2 cellular contexts compared by ENCODE assay signal in the genomic region with DNA sequence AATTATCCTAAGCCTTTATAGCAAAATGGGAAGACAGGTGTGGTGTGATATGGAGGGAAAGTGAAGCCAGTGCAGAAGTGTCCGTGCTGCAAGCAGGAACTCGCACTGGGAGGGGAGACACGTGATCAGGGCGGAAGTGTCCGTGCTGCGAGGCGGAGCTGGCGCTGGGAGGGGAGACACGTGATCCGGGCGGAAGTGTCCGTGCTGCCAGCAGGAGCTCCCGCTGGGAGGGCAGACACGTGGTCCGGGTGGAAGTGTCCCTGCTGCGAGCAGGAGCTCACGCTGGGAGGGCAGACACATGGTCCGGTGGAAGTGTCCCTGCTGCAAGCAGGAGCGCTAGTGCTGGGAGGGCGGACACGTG.
A peak's percentile ranks its signal among the peaks of the same experiment; 100 is the strongest.
TF ChIP-seq lines count a peak whose summit lies in the region.

No MANE protein-coding gene starts in this region.

TF ChIP-seq in Ishikawa, 13 proteins besides CTCF, POLR2A, EP300 and RAD21 (continued from another document):
- TF ChIP-seq, protein P1, sequence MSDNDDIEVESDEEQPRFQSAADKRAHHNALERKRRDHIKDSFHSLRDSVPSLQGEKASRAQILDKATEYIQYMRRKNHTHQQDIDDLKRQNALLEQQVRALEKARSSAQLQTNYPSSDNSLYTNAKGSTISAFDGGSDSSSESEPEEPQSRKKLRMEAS (IDR thresholded peaks at IDR 0.05): peak; percentile 42; the same call in 1 of the 2 replicates
- TF ChIP-seq CEBPB (IDR thresholded peaks at IDR 0.05) (no peak), TEAD4 (IDR thresholded peaks at IDR 0.05) (no peak)
- TF ChIP-seq, protein P2, sequence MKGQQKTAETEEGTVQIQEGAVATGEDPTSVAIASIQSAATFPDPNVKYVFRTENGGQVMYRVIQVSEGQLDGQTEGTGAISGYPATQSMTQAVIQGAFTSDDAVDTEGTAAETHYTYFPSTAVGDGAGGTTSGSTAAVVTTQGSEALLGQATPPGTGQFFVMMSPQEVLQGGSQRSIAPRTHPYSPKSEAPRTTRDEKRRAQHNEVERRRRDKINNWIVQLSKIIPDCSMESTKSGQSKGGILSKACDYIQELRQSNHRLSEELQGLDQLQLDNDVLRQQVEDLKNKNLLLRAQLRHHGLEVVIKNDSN (IDR thresholded peaks at IDR 0.05): peak; percentile 77

TF ChIP-seq in SK-N-SH, 30 proteins besides CTCF, POLR2A, EP300 and RAD21 (continued from another document):
- TF ChIP-seq, protein P3, sequence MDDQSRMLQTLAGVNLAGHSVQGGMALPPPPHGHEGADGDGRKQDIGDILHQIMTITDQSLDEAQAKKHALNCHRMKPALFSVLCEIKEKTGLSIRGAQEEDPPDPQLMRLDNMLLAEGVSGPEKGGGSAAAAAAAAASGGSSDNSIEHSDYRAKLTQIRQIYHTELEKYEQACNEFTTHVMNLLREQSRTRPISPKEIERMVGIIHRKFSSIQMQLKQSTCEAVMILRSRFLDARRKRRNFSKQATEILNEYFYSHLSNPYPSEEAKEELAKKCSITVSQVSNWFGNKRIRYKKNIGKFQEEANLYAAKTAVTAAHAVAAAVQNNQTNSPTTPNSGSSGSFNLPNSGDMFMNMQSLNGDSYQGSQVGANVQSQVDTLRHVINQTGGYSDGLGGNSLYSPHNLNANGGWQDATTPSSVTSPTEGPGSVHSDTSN (IDR thresholded peaks at IDR 0.05): no peak
- TF ChIP-seq, protein P4, sequence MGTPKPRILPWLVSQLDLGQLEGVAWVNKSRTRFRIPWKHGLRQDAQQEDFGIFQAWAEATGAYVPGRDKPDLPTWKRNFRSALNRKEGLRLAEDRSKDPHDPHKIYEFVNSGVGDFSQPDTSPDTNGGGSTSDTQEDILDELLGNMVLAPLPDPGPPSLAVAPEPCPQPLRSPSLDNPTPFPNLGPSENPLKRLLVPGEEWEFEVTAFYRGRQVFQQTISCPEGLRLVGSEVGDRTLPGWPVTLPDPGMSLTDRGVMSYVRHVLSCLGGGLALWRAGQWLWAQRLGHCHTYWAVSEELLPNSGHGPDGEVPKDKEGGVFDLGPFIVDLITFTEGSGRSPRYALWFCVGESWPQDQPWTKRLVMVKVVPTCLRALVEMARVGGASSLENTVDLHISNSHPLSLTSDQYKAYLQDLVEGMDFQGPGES (IDR thresholded peaks at IDR 0.05; ENCODE audit: low read depth, low read length): no peak
- TF ChIP-seq FOXJ3 (CRISPR knock-in tag; IDR thresholded peaks at IDR 0.05) (0 out of 2 replicates have a peak, but pooled peaks have one; percentile 20), RXRA (IDR thresholded peaks at IDR 0.05; ENCODE audit: borderline replicate concordance, low read depth) (no peak), ELF1 (IDR thresholded peaks at IDR 0.05) (peak; percentile 67; the same call in 1 of the 2 replicates), SMC3 (IDR thresholded peaks at IDR 0.05; ENCODE audit: low read depth, low read length) (no peak; the same call in 1 of the 2 replicates), NRF1 (IDR thresholded peaks at IDR 0.05; ENCODE audit: low read depth, low read length) (no peak), MEF2A (IDR thresholded peaks at IDR 0.05; ENCODE audit: borderline replicate concordance, low read depth) (no peak), TEAD4 (IDR thresholded peaks at IDR 0.05; ENCODE audit: borderline replicate concordance, insufficient read depth) (no peak), RCOR1 (IDR thresholded peaks at IDR 0.05; ENCODE audit: low read length) (0 out of 2 replicates have a peak, but pooled peaks have one; percentile 25), TAF1 (IDR thresholded peaks at IDR 0.05; ENCODE audit: borderline replicate concordance, low read depth, low read length) (peak; percentile 52; the same call in 1 of the 2 replicates), YY1 (IDR thresholded peaks at IDR 0.05; ENCODE audit: low read depth) (no peak), EZH2phosphoT487 (IDR thresholded peaks at IDR 0.05; ENCODE audit: borderline replicate concordance, low read depth) (no peak), GABPA (IDR thresholded peaks at IDR 0.05; ENCODE audit: low read depth) (peak; percentile 66), GATA2 (CRISPR knock-in tag; IDR thresholded peaks at IDR 0.05) (no peak), RFX5 (IDR thresholded peaks at IDR 0.05; ENCODE audit: low read length) (no peak), TCF12 (IDR thresholded peaks at IDR 0.05) (no peak; the same call in 1 of the 2 replicates), MXI1 (IDR thresholded peaks at IDR 0.05; ENCODE audit: low read depth, low read length) (peak; percentile 96)
- TF ChIP-seq, protein P2 (IDR thresholded peaks at IDR 0.05; ENCODE audit: borderline replicate concordance, low read depth): peak; percentile 90; the same call in 1 of the 2 replicates
- TF ChIP-seq, protein P5, sequence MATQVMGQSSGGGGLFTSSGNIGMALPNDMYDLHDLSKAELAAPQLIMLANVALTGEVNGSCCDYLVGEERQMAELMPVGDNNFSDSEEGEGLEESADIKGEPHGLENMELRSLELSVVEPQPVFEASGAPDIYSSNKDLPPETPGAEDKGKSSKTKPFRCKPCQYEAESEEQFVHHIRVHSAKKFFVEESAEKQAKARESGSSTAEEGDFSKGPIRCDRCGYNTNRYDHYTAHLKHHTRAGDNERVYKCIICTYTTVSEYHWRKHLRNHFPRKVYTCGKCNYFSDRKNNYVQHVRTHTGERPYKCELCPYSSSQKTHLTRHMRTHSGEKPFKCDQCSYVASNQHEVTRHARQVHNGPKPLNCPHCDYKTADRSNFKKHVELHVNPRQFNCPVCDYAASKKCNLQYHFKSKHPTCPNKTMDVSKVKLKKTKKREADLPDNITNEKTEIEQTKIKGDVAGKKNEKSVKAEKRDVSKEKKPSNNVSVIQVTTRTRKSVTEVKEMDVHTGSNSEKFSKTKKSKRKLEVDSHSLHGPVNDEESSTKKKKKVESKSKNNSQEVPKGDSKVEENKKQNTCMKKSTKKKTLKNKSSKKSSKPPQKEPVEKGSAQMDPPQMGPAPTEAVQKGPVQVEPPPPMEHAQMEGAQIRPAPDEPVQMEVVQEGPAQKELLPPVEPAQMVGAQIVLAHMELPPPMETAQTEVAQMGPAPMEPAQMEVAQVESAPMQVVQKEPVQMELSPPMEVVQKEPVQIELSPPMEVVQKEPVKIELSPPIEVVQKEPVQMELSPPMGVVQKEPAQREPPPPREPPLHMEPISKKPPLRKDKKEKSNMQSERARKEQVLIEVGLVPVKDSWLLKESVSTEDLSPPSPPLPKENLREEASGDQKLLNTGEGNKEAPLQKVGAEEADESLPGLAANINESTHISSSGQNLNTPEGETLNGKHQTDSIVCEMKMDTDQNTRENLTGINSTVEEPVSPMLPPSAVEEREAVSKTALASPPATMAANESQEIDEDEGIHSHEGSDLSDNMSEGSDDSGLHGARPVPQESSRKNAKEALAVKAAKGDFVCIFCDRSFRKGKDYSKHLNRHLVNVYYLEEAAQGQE (IDR thresholded peaks at IDR 0.05; ENCODE audit: low read depth, low read length): no peak
- TF ChIP-seq, protein P1 (IDR thresholded peaks at IDR 0.05; ENCODE audit: low read depth): peak; percentile 98; the same call in 1 of the 2 replicates
